Comparison of ENCODE assay signal across 8 cellular contexts in genomic region chr6:693737-694038, GRCh38. TPM values are rescaled to one million over a fixed set of nuclear protein-coding genes. Genes with fewer than 3 reads are reported as not detected.
A peak's percentile ranks its signal among the peaks of the same experiment; 100 is the strongest.
DNase-seq lines count a peak whose midpoint lies in the region; ATAC-seq and TF ChIP-seq lines count a peak whose summit lies in the region.

No MANE protein-coding gene starts in this region.

- intact Hi-C loops in esophagus muscularis mucosa (cut with DNase I) = no loop called here
- intact Hi-C loops in psoas muscle (cut with DNase I) = no loop called here

- H3K27ac ChIP-seq in RWPE2 (ENCODE audit: poor library complexity, severe bottlenecking) (no peak overlapping the region), esophagus muscularis mucosa (replicated peaks in 1 of 4) (no peak overlapping the region), psoas muscle (no peak overlapping the region)

- H3K9me3 ChIP-seq in RWPE2 (ENCODE audit: severe bottlenecking) = no peaks in the 10 kb centered on the region
- no peaks in the 10 kb centered on the region for H3K9me3 ChIP-seq in esophagus muscularis mucosa
- no peaks in the 10 kb centered on the region for H3K9me3 ChIP-seq in psoas muscle

- H3K27me3 ChIP-seq in RWPE2 (ENCODE audit: insufficient read depth, poor library complexity, severe bottlenecking) = no peaks in the 10 kb centered on the region
- H3K27me3 ChIP-seq in esophagus muscularis mucosa = no peaks in the 10 kb centered on the region
- no peaks in the 10 kb centered on the region for H3K27me3 ChIP-seq in psoas muscle (ENCODE audit: insufficient read depth in 3 of 3, low read length in 2 of 3)

- DNase-seq in GM12865 (ENCODE audit: low read depth) (no peak), RWPE2 (ENCODE audit: low spot score) (no peak), esophagus muscularis mucosa (ENCODE audit: extremely low spot score) (no peak), psoas muscle (no peak), mucosa of gallbladder (ENCODE audit: low spot score) (no peak), left lobe of liver (ENCODE audit: low spot score) (no peak)
- no peak for DNase-seq in activated CD4-positive, CD25-positive, alpha-beta regulatory T cell (lab: John Stamatoyannopoulos, UW)

- 87% methylated on average over 8 of the region's 12 CpGs for WGBS in esophagus muscularis mucosa
- WGBS in psoas muscle, 3 donors = 91 to 96% (median 94%) methylated on average over 5 to 12 of the region's 12 CpGs

- ATAC-seq in RWPE2 (ENCODE audit: low read depth) (no peak), psoas muscle (no peak), GM19463 (IDR thresholded peaks at IDR 0.05; ENCODE audit: unreplicated experiment) (no peak), left lobe of liver (no peak)

- H3K4me3 ChIP-seq in GM12865 (ENCODE audit: low read depth, low read length) = peak overlapping the region; percentile 92
- peak overlapping the region; percentile 81 for H3K4me3 ChIP-seq in RWPE2 (ENCODE audit: severe bottlenecking)
- peak overlapping the region; percentile 98 to 100 (median 99) for H3K4me3 ChIP-seq in esophagus muscularis mucosa
- peak overlapping the region; percentile 97 for H3K4me3 ChIP-seq in psoas muscle

- peaks cover 16% of the 10 kb centered on the region; the same call in 1 of the 2 replicates for H3K36me3 ChIP-seq in RWPE2 (ENCODE audit: low read depth)
- H3K36me3 ChIP-seq in esophagus muscularis mucosa = peaks cover 0 to 3% (median 0%) of the 10 kb centered on the region in 4 donors
- H3K36me3 ChIP-seq in psoas muscle (ENCODE audit: insufficient read depth in 1 of 2, low read depth in 1 of 2) = peaks cover 0 to 5% of the 10 kb centered on the region in 2 donors

- TF ChIP-seq POLR2A in esophagus muscularis mucosa (IDR thresholded peaks at IDR 0.05; ENCODE audit: low read depth) = no peak

- TF ChIP-seq EP300 in esophagus muscularis mucosa (IDR thresholded peaks at IDR 0.05) = no peak

- TF ChIP-seq CTCF in GM12865 (IDR thresholded peaks at IDR 0.05; ENCODE audit: insufficient read depth, low read depth, low read length, missing control alignments) (no peak), RWPE2 (IDR thresholded peaks at IDR 0.05; ENCODE audit: poor library complexity, severe bottlenecking) (no peak), esophagus muscularis mucosa (IDR thresholded peaks at IDR 0.05) (no peak), psoas muscle (IDR thresholded peaks at IDR 0.05) (no peak)

- H3K4me1 ChIP-seq in RWPE2 (ENCODE audit: insufficient read depth, poor library complexity, severe bottlenecking) (peaks cover 9% of the 10 kb centered on the region), esophagus muscularis mucosa (peaks cover 20 to 46% (median 41%) of the 10 kb centered on the region in 4 donors), psoas muscle (peaks cover 16% of the 10 kb centered on the region)

RNA-seq across cellular contexts. Expression of gene EXOC2, which starts 0.7 kb away (rescaled TPM):
- 10 to 100 TPM; 20.9 to 28.5 (median 24.6) TPM for total RNA-seq in esophagus muscularis mucosa
- 10 to 100 TPM in 2 of 4 donors, 1 to 10 TPM in 2; 7.0 to 15.9 (median 11.3) TPM for total RNA-seq in psoas muscle
- polyA plus RNA-seq in psoas muscle = 1 to 10 TPM; 5.7 to 8.0 (median 6.0) TPM
- total RNA-seq in mucosa of gallbladder = 20.7 TPM
- total RNA-seq in left lobe of liver = 7.5 TPM

RNA-seq across cellular contexts. Expression of gene HUS1B, which starts 36.8 kb away (rescaled TPM):
- 1 to 10 TPM in 2 of 4 donors, under 1 TPM in 1, not detected in 1; 0.83 to 1.7 (median 1.2) TPM for total RNA-seq in esophagus muscularis mucosa
- total RNA-seq in psoas muscle = under 1 TPM in 2 of 4 donors, not detected in 2; 0.21 to 0.22 TPM
- polyA plus RNA-seq in psoas muscle = under 1 TPM in 2 of 3 donors, not detected in 1; 0.38 to 0.49 TPM
- total RNA-seq in mucosa of gallbladder = 0.46 TPM
- total RNA-seq in left lobe of liver = 0.23 TPM
